1 cellular context compared by ENCODE assay signal in the genomic region with DNA sequence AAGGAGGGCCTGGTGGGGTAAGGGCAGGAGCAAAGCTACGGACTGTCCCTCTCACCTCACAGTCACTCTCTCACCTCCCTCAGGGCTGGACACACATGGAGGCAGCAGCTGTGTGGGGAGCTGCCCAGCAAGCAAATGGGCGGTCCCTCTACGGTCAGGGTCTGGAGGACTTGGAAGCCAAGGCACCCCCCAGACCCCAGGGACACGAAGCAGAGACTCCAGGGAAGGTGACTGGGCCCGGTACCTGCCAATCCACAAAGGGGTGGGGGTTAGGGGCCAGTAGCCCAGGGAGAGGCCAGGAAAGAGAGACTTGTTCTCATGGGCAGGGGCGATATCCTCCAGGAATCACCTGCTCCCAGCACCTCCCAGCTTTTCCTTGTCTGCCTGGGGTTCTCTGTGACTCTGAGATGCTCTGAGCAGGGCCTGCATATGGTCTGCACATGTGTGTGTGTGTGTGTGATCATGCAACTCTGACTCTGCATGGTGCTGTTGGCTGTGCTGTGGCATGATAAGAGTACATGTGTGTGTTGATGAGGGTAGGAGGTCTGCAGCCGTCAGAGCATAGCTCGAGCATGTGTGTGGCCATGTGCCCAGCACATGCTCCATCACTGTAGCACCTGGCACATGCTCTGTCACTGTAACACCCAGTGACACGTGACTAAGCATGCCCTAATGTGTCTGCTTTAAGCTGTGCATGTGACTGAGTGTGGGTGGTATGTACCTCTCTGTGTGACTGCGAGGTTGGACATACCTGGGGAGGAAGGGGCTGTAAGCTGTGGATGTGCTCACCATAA.
TF ChIP-seq lines count a peak whose summit lies in the region.

No MANE protein-coding gene starts in this region.

TF ChIP-seq in K562, 482 proteins besides CTCF, POLR2A, EP300 and RAD21:
- TF ChIP-seq SMARCA4 (IDR thresholded peaks at IDR 0.05): no peak
- no peak for TF ChIP-seq JUN (IDR thresholded peaks at IDR 0.05; ENCODE audit: borderline replicate concordance, low read depth, low read length)
- no peak for TF ChIP-seq JUN (CRISPR knock-in tag; IDR thresholded peaks at IDR 0.05; ENCODE audit: borderline replicate concordance)
- TF ChIP-seq, protein P1, sequence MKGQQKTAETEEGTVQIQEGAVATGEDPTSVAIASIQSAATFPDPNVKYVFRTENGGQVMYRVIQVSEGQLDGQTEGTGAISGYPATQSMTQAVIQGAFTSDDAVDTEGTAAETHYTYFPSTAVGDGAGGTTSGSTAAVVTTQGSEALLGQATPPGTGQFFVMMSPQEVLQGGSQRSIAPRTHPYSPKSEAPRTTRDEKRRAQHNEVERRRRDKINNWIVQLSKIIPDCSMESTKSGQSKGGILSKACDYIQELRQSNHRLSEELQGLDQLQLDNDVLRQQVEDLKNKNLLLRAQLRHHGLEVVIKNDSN (CRISPR knock-in tag; IDR thresholded peaks at IDR 0.05): peak; percentile 31; the same call in 1 of the 2 replicates
- TF ChIP-seq, protein P2, sequence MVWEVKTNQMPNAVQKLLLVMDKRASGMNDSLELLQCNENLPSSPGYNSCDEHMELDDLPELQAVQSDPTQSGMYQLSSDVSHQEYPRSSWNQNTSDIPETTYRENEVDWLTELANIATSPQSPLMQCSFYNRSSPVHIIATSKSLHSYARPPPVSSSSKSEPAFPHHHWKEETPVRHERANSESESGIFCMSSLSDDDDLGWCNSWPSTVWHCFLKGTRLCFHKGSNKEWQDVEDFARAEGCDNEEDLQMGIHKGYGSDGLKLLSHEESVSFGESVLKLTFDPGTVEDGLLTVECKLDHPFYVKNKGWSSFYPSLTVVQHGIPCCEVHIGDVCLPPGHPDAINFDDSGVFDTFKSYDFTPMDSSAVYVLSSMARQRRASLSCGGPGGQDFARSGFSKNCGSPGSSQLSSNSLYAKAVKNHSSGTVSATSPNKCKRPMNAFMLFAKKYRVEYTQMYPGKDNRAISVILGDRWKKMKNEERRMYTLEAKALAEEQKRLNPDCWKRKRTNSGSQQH (CRISPR knock-in tag; IDR thresholded peaks at IDR 0.05): no peak
- no peak for TF ChIP-seq RHOXF2B (CRISPR knock-in tag; conservative IDR thresholded peaks at IDR 0.05)
- no peak for TF ChIP-seq STAT6 (CRISPR knock-in tag; IDR thresholded peaks at IDR 0.05)
- no peak for TF ChIP-seq SIN3A (IDR thresholded peaks at IDR 0.05; ENCODE audit: borderline replicate concordance in 2 of 2, control insufficient read depth in 1 of 2, low read depth in 2 of 2, low read length in 2 of 2)
- no peak for TF ChIP-seq DEAF1 (CRISPR knock-in tag; IDR thresholded peaks at IDR 0.05)
- TF ChIP-seq XRCC4 (IDR thresholded peaks at IDR 0.05; ENCODE audit: extremely low read depth, insufficient read depth, insufficient read length): no peak
- TF ChIP-seq TBP (optimal IDR thresholded peaks at IDR 0.05; ENCODE audit: low read depth, low read length): no peak
- TF ChIP-seq, protein P3, sequence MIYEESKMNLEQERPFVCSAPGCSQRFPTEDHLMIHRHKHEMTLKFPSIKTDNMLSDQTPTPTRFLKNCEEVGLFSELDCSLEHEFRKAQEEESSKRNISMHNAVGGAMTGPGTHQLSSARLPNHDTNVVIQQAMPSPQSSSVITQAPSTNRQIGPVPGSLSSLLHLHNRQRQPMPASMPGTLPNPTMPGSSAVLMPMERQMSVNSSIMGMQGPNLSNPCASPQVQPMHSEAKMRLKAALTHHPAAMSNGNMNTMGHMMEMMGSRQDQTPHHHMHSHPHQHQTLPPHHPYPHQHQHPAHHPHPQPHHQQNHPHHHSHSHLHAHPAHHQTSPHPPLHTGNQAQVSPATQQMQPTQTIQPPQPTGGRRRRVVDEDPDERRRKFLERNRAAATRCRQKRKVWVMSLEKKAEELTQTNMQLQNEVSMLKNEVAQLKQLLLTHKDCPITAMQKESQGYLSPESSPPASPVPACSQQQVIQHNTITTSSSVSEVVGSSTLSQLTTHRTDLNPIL (CRISPR knock-in tag; IDR thresholded peaks at IDR 0.05): no peak
- TF ChIP-seq MAX (CRISPR knock-in tag; IDR thresholded peaks at IDR 0.05): peak; percentile 69
- TF ChIP-seq MYNN (IDR thresholded peaks at IDR 0.05): no peak
- TF ChIP-seq MYNN (CRISPR knock-in tag; IDR thresholded peaks at IDR 0.05): no peak
- no peak for TF ChIP-seq U2AF1 (optimal IDR thresholded peaks at IDR 0.05; ENCODE audit: low read depth, low read length)
- TF ChIP-seq SRSF7 (optimal IDR thresholded peaks at IDR 0.05; ENCODE audit: low read depth, low read length): no peak
- no peak for TF ChIP-seq MECOM (CRISPR knock-in tag; IDR thresholded peaks at IDR 0.05)
- no peak for TF ChIP-seq IFI16 (CRISPR knock-in tag; IDR thresholded peaks at IDR 0.05)
- no peak for TF ChIP-seq KLF16 (IDR thresholded peaks at IDR 0.05)
- TF ChIP-seq ZNF280B (CRISPR knock-in tag; IDR thresholded peaks at IDR 0.05): no peak
- TF ChIP-seq, protein P4, sequence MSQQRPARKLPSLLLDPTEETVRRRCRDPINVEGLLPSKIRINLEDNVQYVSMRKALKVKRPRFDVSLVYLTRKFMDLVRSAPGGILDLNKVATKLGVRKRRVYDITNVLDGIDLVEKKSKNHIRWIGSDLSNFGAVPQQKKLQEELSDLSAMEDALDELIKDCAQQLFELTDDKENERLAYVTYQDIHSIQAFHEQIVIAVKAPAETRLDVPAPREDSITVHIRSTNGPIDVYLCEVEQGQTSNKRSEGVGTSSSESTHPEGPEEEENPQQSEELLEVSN (IDR thresholded peaks at IDR 0.05; ENCODE audit: borderline replicate concordance in 1 of 2, extremely low read depth in 1 of 2, insufficient read depth in 1 of 2, insufficient read length in 1 of 2, low read depth in 1 of 2, low read length in 1 of 2, poor library complexity in 1 of 2, severe bottlenecking in 1 of 2): peak in 1 of 2 experiments; percentile 11
